Comparison of ENCODE assay signal across 8 cellular contexts in the genomic region with DNA sequence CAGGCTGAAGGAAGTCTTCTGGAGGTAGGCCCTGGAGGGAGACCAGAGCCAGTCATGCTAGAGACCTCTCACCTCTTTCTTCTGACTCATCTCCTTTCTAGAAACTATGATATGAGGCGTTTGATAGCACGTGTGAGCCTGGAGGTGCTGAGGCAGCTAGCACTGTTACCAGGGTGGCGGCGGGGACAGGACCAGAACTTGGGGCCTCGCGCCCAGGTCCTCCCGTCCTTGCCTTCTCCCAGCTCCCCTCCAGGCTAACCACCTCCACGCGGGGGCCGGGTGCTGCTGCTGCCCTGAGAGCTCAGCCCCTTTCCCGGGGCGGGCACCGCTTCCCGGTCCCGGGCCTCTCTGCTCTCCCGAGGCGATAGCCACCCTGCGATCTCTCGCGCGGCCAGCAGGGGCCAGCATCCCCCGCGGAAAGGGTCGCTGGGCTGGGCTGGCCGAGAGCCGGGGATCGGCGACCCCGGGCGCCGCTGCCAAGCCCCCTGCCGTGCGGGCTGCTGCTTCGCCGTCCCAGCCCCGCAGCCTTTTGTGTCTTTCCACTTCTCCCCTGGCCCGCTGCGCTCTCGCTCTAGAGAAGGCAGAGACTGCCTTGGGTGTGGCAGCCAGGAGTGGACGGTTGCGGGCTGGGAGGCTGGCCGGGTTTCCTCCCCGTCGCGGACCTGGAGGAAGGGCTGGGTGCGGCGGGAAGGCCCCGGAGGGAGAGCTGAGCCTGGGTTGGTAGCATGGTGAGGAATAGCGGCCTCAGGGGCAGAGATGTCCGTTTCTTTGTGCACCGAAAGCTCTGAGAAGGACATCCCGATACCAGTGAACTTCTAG. TPM values are rescaled to one million over a fixed set of nuclear protein-coding genes. Genes with fewer than 3 reads are reported as not detected.
DNase-seq lines count a peak whose midpoint lies in the region; ATAC-seq lines count a peak whose summit lies in the region.

No MANE protein-coding gene starts in this region.

- peak overlapping the region; percentile 97 for H2BK120ac ChIP-seq in mesenchymal stem cell (ENCODE audit: low read depth, low read length)

- H2BK5ac ChIP-seq in mesenchymal stem cell (ENCODE audit: low read depth, low read length, poor library complexity, severe bottlenecking) = peak overlapping the region; percentile 92

- H3K4me1 ChIP-seq in BLaER1 treated with 17β-estradiol and CSF1 and Interleukin-3, amounts not matched to agents 10 nM and 100 nM = peaks cover 0 to 8% (median 4%) of the 10 kb centered on the region in 10 experiments; a peak in 3 of 20 replicates
- H3K4me1 ChIP-seq in effector memory CD4-positive, alpha-beta T cell (ENCODE audit: control insufficient read depth, insufficient read depth, low read length, poor library complexity, severe bottlenecking) = peaks cover 10% of the 10 kb centered on the region
- peaks cover 19% of the 10 kb centered on the region for H3K4me1 ChIP-seq in mesenchymal stem cell (ENCODE audit: control insufficient read depth, insufficient read depth, low read depth, low read length)

- 11% methylated on average over 35 of the region's 52 CpGs for WGBS in mesenchymal stem cell

- peak overlapping the region; percentile 96 for H4K91ac ChIP-seq in mesenchymal stem cell (ENCODE audit: low read length)

- no peaks in the 10 kb centered on the region for H3K36me3 ChIP-seq in BLaER1 treated with 17β-estradiol and CSF1 and Interleukin-3, amounts not matched to agents 10 nM and 100 nM
- no peaks in the 10 kb centered on the region for H3K36me3 ChIP-seq in effector memory CD4-positive, alpha-beta T cell (ENCODE audit: control insufficient read depth, insufficient read depth, low read length)
- H3K36me3 ChIP-seq in mesenchymal stem cell (ENCODE audit: control insufficient read depth in 1 of 2, insufficient read depth in 2 of 2, low read depth in 1 of 2, low read length in 2 of 2) = no peaks in the 10 kb centered on the region

- DNase-seq in NCI-H748 (lab: John Stamatoyannopoulos, UW; ENCODE audit: unreplicated experiment) = peak; percentile 73
- peak; percentile 24 to 25 for DNase-seq in activated CD8-positive, alpha-beta memory T cell treated with anti-CD3 and anti-CD28 coated beads for 4 hours (ENCODE audit: low read depth in 2 of 2)
- DNase-seq in effector memory CD4-positive, alpha-beta T cell = peak; percentile 25 to 37 (median 26)
- peak; percentile 68 for DNase-seq in mesenchymal stem cell
- DNase-seq in stimulated activated CD8-positive, alpha-beta memory T cell treated with anti-CD3 and anti-CD28 coated beads, Interleukin-12 subunit alpha, Interleukin-12 subunit beta, amount 100 ng/mL, for 1 hour (ENCODE audit: low read depth) = peak; percentile 35

- peak overlapping the region; percentile 97 for H4K8ac ChIP-seq in mesenchymal stem cell (ENCODE audit: low read length)

- no peaks in the 10 kb centered on the region for H3K79me1 ChIP-seq in mesenchymal stem cell (replicated peaks; ENCODE audit: low read length, poor library complexity, severe bottlenecking)

- no peaks in the 10 kb centered on the region for H4K20me1 ChIP-seq in BLaER1 treated with 17β-estradiol and CSF1 and Interleukin-3, amounts not matched to agents 10 nM and 100 nM

- ATAC-seq in GM19035 (IDR thresholded peaks at IDR 0.05; ENCODE audit: unreplicated experiment) = peak; percentile 95
- peak; percentile 85 for ATAC-seq in HG03196 (IDR thresholded peaks at IDR 0.05; ENCODE audit: unreplicated experiment)

- H2AFZ ChIP-seq in mesenchymal stem cell (ENCODE audit: low read depth, low read length) = peak overlapping the region; percentile 90

- peak overlapping the region; percentile 62 to 92 for H2BK12ac ChIP-seq in mesenchymal stem cell (ENCODE audit: low read length in 2 of 2)

- peak overlapping the region; percentile 67 to 82 for H3K4ac ChIP-seq in mesenchymal stem cell (ENCODE audit: low read depth in 1 of 2, low read length in 2 of 2)

- peak overlapping the region; percentile 76 to 99 (median 91) for H3K4me2 ChIP-seq in BLaER1 treated with 17β-estradiol and CSF1 and Interleukin-3, amounts not matched to agents 10 nM and 100 nM
- H3K4me2 ChIP-seq in mesenchymal stem cell (ENCODE audit: low read length, poor library complexity, severe bottlenecking) = peak overlapping the region; percentile 78

- H2AK5ac ChIP-seq in mesenchymal stem cell (ENCODE audit: low read length, severe bottlenecking) = peak overlapping the region; percentile 53

- peak overlapping the region; percentile 58 to 74 (median 64) for H3K4me3 ChIP-seq in BLaER1 treated with 17β-estradiol and CSF1 and Interleukin-3, amounts not matched to agents 10 nM and 100 nM
- H3K4me3 ChIP-seq in effector memory CD4-positive, alpha-beta T cell (ENCODE audit: insufficient read depth, low read depth, low read length, poor library complexity, severe bottlenecking) = peak overlapping the region; percentile 50
- H3K4me3 ChIP-seq in mesenchymal stem cell (ENCODE audit: insufficient read depth in 1 of 2, low read depth in 1 of 2, low read length in 2 of 2) = peak overlapping the region; percentile 65 to 69

- peak overlapping the region; percentile 89 to 97 for H3K18ac ChIP-seq in mesenchymal stem cell (ENCODE audit: low read depth in 1 of 2, low read length in 2 of 2)

- peaks cover 0 to 7% (median 0%) of the 10 kb centered on the region in 11 experiments; a peak in 1 of 22 replicates for H3K27me3 ChIP-seq in BLaER1 treated with 17β-estradiol and CSF1 and Interleukin-3, amounts not matched to agents 10 nM and 100 nM
- H3K27me3 ChIP-seq in effector memory CD4-positive, alpha-beta T cell (replicated peaks; ENCODE audit: control insufficient read depth, insufficient read depth, low read length, poor library complexity, severe bottlenecking) = peaks cover 5% of the 10 kb centered on the region
- no peaks in the 10 kb centered on the region for H3K27me3 ChIP-seq in mesenchymal stem cell (ENCODE audit: control insufficient read depth in 1 of 2, insufficient read depth in 1 of 2, low read length in 2 of 2)

- peak overlapping the region in 1 of 2 experiments; percentile 91 for H3K23ac ChIP-seq in mesenchymal stem cell (ENCODE audit: low read length in 2 of 2)

- no peaks in the 10 kb centered on the region for H3K9me3 ChIP-seq in BLaER1 treated with 17β-estradiol and CSF1 and Interleukin-3, amounts not matched to agents 10 nM and 100 nM (replicated peaks in 1 of 11)
- H3K9me3 ChIP-seq in effector memory CD4-positive, alpha-beta T cell (ENCODE audit: control insufficient read depth, low read length) = no peaks in the 10 kb centered on the region
- H3K9me3 ChIP-seq in mesenchymal stem cell (ENCODE audit: control insufficient read depth, low read length) = no peaks in the 10 kb centered on the region

- peak overlapping the region in 7 of 11 experiments; percentile 9 to 66 (median 50); a peak in 10 of 22 replicates for H3K27ac ChIP-seq in BLaER1 treated with 17β-estradiol and CSF1 and Interleukin-3, amounts not matched to agents 10 nM and 100 nM
- H3K27ac ChIP-seq in effector memory CD4-positive, alpha-beta T cell (ENCODE audit: insufficient read depth, low read length, poor library complexity, severe bottlenecking) = no peak overlapping the region
- no peak overlapping the region for H3K27ac ChIP-seq in mesenchymal stem cell (ENCODE audit: low read length, poor library complexity, severe bottlenecking)

- peak overlapping the region in 1 of 2 experiments; percentile 82 for H3K14ac ChIP-seq in mesenchymal stem cell (ENCODE audit: low read length in 2 of 2)

- peak overlapping the region; percentile 60 to 80 (median 76) for H3K9ac ChIP-seq in BLaER1 treated with 17β-estradiol and CSF1 and Interleukin-3, amounts not matched to agents 10 nM and 100 nM
- H3K9ac ChIP-seq in mesenchymal stem cell (ENCODE audit: low read length) = peak overlapping the region; percentile 88

- peak overlapping the region; percentile 93 for H2BK15ac ChIP-seq in mesenchymal stem cell (ENCODE audit: low read depth, poor library complexity, severe bottlenecking)

RNA-seq across cellular contexts. Expression of a gene that starts 49.1 kb away (rescaled TPM):
- 2.8 TPM for polyA plus RNA-seq in mesenchymal stem cell (2013, experiment 1 of 2)
- 2.8 TPM for polyA plus RNA-seq in mesenchymal stem cell (2013, experiment 2 of 2)

Comparison
In these comparisons a context has a peak if more than half of its experiments do, and no peak if none do; other contexts are left out.
1. H3K27ac ChIP-seq: peak in BLaER1 treated with 17β-estradiol and CSF1 and Interleukin-3, amounts not matched to agents 10 nM and 100 nM (7 of 11); none in effector memory CD4-positive, alpha-beta T cell (single experiment) and mesenchymal stem cell (single experiment).
2. Peak in every context shown above with its lines, with median percentiles within 50 percentile points of each other: H3K4me3 ChIP-seq and DNase-seq.